9 cellular contexts compared by ENCODE assay signal in genomic region chr14:64915025-64915424, GRCh38. TPM values are rescaled to one million over a fixed set of nuclear protein-coding genes. Genes with fewer than 3 reads are reported as not detected.
DNase-seq lines count a peak whose midpoint lies in the region; ATAC-seq and TF ChIP-seq lines count a peak whose summit lies in the region.
"Had no signal": no experiment of that assay in that cellular context is flagged by ENCODE, and none has a peak within 500 bp of the region (broad histone marks: within the 10 kb centered on the region; RNA-seq: fewer than 3 reads in every experiment).

No MANE protein-coding gene starts in this region.

- no peaks in the 10 kb centered on the region for H3K27me3 Mint-ChIP-seq in activated naive CD4-positive, alpha-beta T cell treated with anti-CD3 and anti-CD28 coated beads for 36 hours (ENCODE audit: low read depth)
- H3K27me3 Mint-ChIP-seq in type B pancreatic cell = peaks cover 3% of the 10 kb centered on the region

- ATAC-seq in lower lobe of right lung (no peak), GM18517 (IDR thresholded peaks at IDR 0.05; ENCODE audit: unreplicated experiment) (no peak)

- peak overlapping the region; percentile 88 for H3K4me3 ChIP-seq in astrocyte of the cerebellum (ENCODE audit: low read depth, low read length)
- peak overlapping the region; percentile 94 for H3K4me3 ChIP-seq in lower lobe of right lung

- peaks cover 54% of the 10 kb centered on the region for H3K4me1 Mint-ChIP-seq in activated naive CD4-positive, alpha-beta T cell treated with anti-CD3 and anti-CD28 coated beads for 36 hours (ENCODE audit: low read depth)
- H3K4me1 Mint-ChIP-seq in type B pancreatic cell (ENCODE audit: unreplicated experiment) = peaks cover 16% of the 10 kb centered on the region

- H3K27ac Mint-ChIP-seq in activated naive CD4-positive, alpha-beta T cell treated with anti-CD3 and anti-CD28 coated beads for 36 hours = peak overlapping the region; percentile 88
- peak overlapping the region; percentile 89 for H3K27ac Mint-ChIP-seq in type B pancreatic cell

- no peaks in the 10 kb centered on the region for H3K36me3 ChIP-seq in lower lobe of right lung

- TF ChIP-seq CTCF in astrocyte of the cerebellum (IDR thresholded peaks at IDR 0.05; ENCODE audit: low read depth, low read length, missing control alignments) (no peak), lower lobe of right lung (IDR thresholded peaks at IDR 0.05) (no peak), type B pancreatic cell (conservative IDR thresholded peaks at IDR 0.05) (no peak)

- CTCF ChIA-PET in activated naive CD4-positive, alpha-beta T cell treated with anti-CD3 and anti-CD28 coated beads for 36 hours (lab: Charles Lee) = interaction anchor here (1.4 to 2.3 kb wide), 3 partner anchors 9 to 22 kb away, joined by 4 to 12 read pairs (median 12); no protein-coding TSS in a partner anchor

- DNase-seq in activated naive CD4-positive, alpha-beta T cell treated with anti-CD3 and anti-CD28 coated beads for 36 hours = no peak
- DNase-seq in activated naive CD4-positive, alpha-beta T cell (lab: John Stamatoyannopoulos, UW) = no peak
- no peak for DNase-seq in astrocyte of the cerebellum (ENCODE audit: low read depth)
- no peak for DNase-seq in lower lobe of right lung
- DNase-seq in type B pancreatic cell (ENCODE audit: extremely low spot score, unreplicated experiment) = no peak
- no peak for DNase-seq in epidermal melanocyte (ENCODE audit: insufficient read length, low spot score)
- DNase-seq in SK-N-DZ (ENCODE audit: low spot score) = no peak

- no peaks in the 10 kb centered on the region for H3K9me3 Mint-ChIP-seq in activated naive CD4-positive, alpha-beta T cell treated with anti-CD3 and anti-CD28 coated beads for 36 hours
- H3K9me3 Mint-ChIP-seq in type B pancreatic cell = no peaks in the 10 kb centered on the region

- H3K4me3 Mint-ChIP-seq in activated naive CD4-positive, alpha-beta T cell treated with anti-CD3 and anti-CD28 coated beads for 36 hours = peak overlapping the region; percentile 78
- peak overlapping the region; percentile 91 for H3K4me3 Mint-ChIP-seq in type B pancreatic cell

- in situ Hi-C loops in astrocyte of the cerebellum (cut with HindIII; ENCODE audit: low sequenced_read_pairs) = no loop called here

- peaks cover 28% of the 10 kb centered on the region for H3K36me3 Mint-ChIP-seq in activated naive CD4-positive, alpha-beta T cell treated with anti-CD3 and anti-CD28 coated beads for 36 hours (ENCODE audit: low read depth)
- H3K36me3 Mint-ChIP-seq in type B pancreatic cell = no peaks in the 10 kb centered on the region

- peaks cover 52% of the 10 kb centered on the region for H3K4me1 ChIP-seq in lower lobe of right lung

- H3K27me3 ChIP-seq in lower lobe of right lung (ENCODE audit: low read depth) = no peaks in the 10 kb centered on the region

- intact Hi-C loops in activated naive CD4-positive, alpha-beta T cell treated with anti-CD3 and anti-CD28 coated beads for 36 hours (cut with micrococcal nuclease) = loop anchor here (2.0 kb wide), 2 partner anchors 34 to 410 kb away; partner anchors contain the start of gene ZBTB1
- intact Hi-C loops in lower lobe of right lung (cut with DNase I) = no loop called here

- H3K9me3 ChIP-seq in lower lobe of right lung = no peaks in the 10 kb centered on the region

- peak overlapping the region; percentile 98 for H3K27ac ChIP-seq in lower lobe of right lung

RNA-seq across cellular contexts. Expression of gene CHURC1, which starts 0.8 kb away (rescaled TPM):
- 10 to 100 TPM; 49.6 to 59.7 TPM for total RNA-seq in activated naive CD4-positive, alpha-beta T cell treated with anti-CD3 and anti-CD28 coated beads for 36 hours
- 72.6 TPM for total RNA-seq in lower lobe of right lung
- 40.0 and 45.3 TPM in 2 replicates for total RNA-seq in type B pancreatic cell (ENCODE audit: low replicate concordance)
- polyA plus RNA-seq in SK-N-DZ (2014; cell fraction: cytosol; rRNA removed) = 44.7 and 46.3 TPM in 2 replicates
- 33.5 and 39.2 TPM in 2 replicates for polyA plus RNA-seq in SK-N-DZ (2014; cell fraction: nucleus; rRNA removed)

RNA-seq across cellular contexts. Expression of gene GPX2, which starts 27.5 kb away (rescaled TPM):
- total RNA-seq in activated naive CD4-positive, alpha-beta T cell treated with anti-CD3 and anti-CD28 coated beads for 36 hours = not detected
- total RNA-seq in lower lobe of right lung = not detected
- total RNA-seq in type B pancreatic cell (ENCODE audit: low replicate concordance) = 39.2 and 69.7 TPM in 2 replicates
- polyA plus RNA-seq in SK-N-DZ (2014; cell fraction: cytosol; rRNA removed) = not detected in 2 replicates
- polyA plus RNA-seq in SK-N-DZ (2014; cell fraction: nucleus; rRNA removed) = not detected in 2 replicates
- total RNA-seq: LHCN-M2 had no signal

RNA-seq across cellular contexts. Expression of gene SPTB, which starts 35.3 kb away (rescaled TPM):
- under 1 TPM; 0.42 to 0.55 TPM for total RNA-seq in activated naive CD4-positive, alpha-beta T cell treated with anti-CD3 and anti-CD28 coated beads for 36 hours
- total RNA-seq in lower lobe of right lung (2.5 TPM), type B pancreatic cell (ENCODE audit: low replicate concordance) (3.8 and 5.0 TPM in 2 replicates)
- polyA plus RNA-seq in SK-N-DZ (2014; cell fraction: cytosol; rRNA removed) = 0.57 and 4.5 TPM in 2 replicates
- 0.20 and 0.31 TPM in 2 replicates for polyA plus RNA-seq in SK-N-DZ (2014; cell fraction: nucleus; rRNA removed)
- total RNA-seq: LHCN-M2 had no signal

RNA-seq across cellular contexts. Expression of gene RAB15, which starts 57.1 kb away (rescaled TPM):
- 1 to 10 TPM; 2.4 TPM for total RNA-seq in activated naive CD4-positive, alpha-beta T cell treated with anti-CD3 and anti-CD28 coated beads for 36 hours
- 13.8 TPM for total RNA-seq in lower lobe of right lung
- total RNA-seq in type B pancreatic cell (ENCODE audit: low replicate concordance) = 31.4 and 55.6 TPM in 2 replicates
- 16.1 and 16.2 TPM in 2 replicates for polyA plus RNA-seq in SK-N-DZ (2014; cell fraction: cytosol; rRNA removed)
- 36.7 and 38.3 TPM in 2 replicates for polyA plus RNA-seq in SK-N-DZ (2014; cell fraction: nucleus; rRNA removed)

Comparison
In these comparisons a context has a peak if more than half of its experiments do, and no peak if none do; other contexts are left out.
1. RNA of gene GPX2, which starts 27.5 kb away (total RNA-seq): 39.2 to 69.7 TPM in type B pancreatic cell; not detected in lower lobe of right lung (single experiment) and not detected in activated naive CD4-positive, alpha-beta T cell treated with anti-CD3 and anti-CD28 coated beads for 36 hours; every median in the first group is over 10 times any median in the second.